Comparison of ENCODE assay signal across 8 cellular contexts in genomic region chr22:20549232-20549841, GRCh38. TPM values are rescaled to one million over a fixed set of nuclear protein-coding genes. Genes with fewer than 3 reads are reported as not detected.
DNase-seq lines count a peak whose midpoint lies in the region; ATAC-seq and TF ChIP-seq lines count a peak whose summit lies in the region.

No MANE protein-coding gene starts in this region.

- no peaks in the 10 kb centered on the region for H3K27me3 ChIP-seq in foreskin keratinocyte

- DNase-seq in NCI-H2171 treated with DMSO at 0.1 percent for 48 hours (lab: John Stamatoyannopoulos, UW) = peak; percentile 74
- peak; percentile 59 for DNase-seq in activated T-helper 1 cell treated with Interleukin-2 at 50 U/mL for 16 hours (ENCODE audit: low read depth)
- DNase-seq in foreskin keratinocyte = no peak
- DNase-seq in stimulated activated CD4-positive, alpha-beta T cell treated with anti-CD3 and anti-CD28 coated beads, Interleukin-2, amount 100 ng/mL, for 4 hours (ENCODE audit: low read depth) = peak; percentile 29
- DNase-seq in Ammon's horn (ENCODE audit: low spot score) = no peak
- no peak for DNase-seq in kidney tubule cell (ENCODE audit: low spot score)

- ATAC-seq in foreskin keratinocyte (peak; percentile 36), GM18873 (IDR thresholded peaks at IDR 0.05; ENCODE audit: low FRiP score, unreplicated experiment) (no peak), GM19452 (IDR thresholded peaks at IDR 0.05; ENCODE audit: unreplicated experiment) (no peak)

- TF ChIP-seq CTCF in foreskin keratinocyte (conservative IDR thresholded peaks at IDR 0.05) = no peak

- no peak overlapping the region for H3K27ac ChIP-seq in foreskin keratinocyte

- H3K4me1 ChIP-seq in foreskin keratinocyte = no peaks in the 10 kb centered on the region

RNA-seq across cellular contexts. Expression of gene MED15, which starts 41.9 kb away (rescaled TPM):
- 49.3 and 61.4 TPM in 2 replicates for total RNA-seq in foreskin keratinocyte
- 60.0 and 71.4 TPM in 2 replicates for polyA plus RNA-seq in foreskin keratinocyte

RNA-seq across cellular contexts. Expression of gene KLHL22, which starts 53.7 kb away (rescaled TPM):
- total RNA-seq in foreskin keratinocyte = 12.4 and 14.3 TPM in 2 replicates
- polyA plus RNA-seq in foreskin keratinocyte = 10.7 and 12.5 TPM in 2 replicates

Comparison
In these comparisons a context has a peak if more than half of its experiments do, and no peak if none do; other contexts are left out.
1. DNase-seq: peak in NCI-H2171 treated with DMSO at 0.1 percent for 48 hours (single experiment), activated T-helper 1 cell treated with Interleukin-2 at 50 U/mL for 16 hours (single experiment) and stimulated activated CD4-positive, alpha-beta T cell treated with anti-CD3 and anti-CD28 coated beads, Interleukin-2, amount 100 ng/mL, for 4 hours (single experiment); none in foreskin keratinocyte (0 of 2), Ammon's horn (single experiment) and kidney tubule cell (single experiment).